1 cellular context compared by ENCODE assay signal in the genomic region with DNA sequence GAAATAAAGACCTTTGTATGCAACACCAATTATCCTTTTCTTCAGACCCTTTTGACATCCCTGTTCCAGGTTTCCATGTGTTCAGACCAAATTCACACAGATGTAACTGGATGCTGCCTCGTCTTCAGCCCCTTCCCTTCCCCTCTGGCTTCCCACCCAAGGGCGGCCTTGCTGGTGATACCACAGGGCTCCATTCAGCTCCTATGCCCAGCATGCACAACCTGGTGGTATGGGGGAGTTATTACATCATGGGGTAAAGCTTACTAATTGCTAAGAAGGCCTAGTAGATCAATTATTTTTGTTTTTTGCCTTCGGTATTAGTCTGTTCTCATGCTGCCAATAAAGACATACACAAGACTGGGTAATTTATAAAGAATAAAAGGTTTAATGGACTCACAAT.
TF ChIP-seq lines count a peak whose summit lies in the region.

No MANE protein-coding gene starts in this region.

TF ChIP-seq in H1, 55 proteins besides CTCF, POLR2A, EP300 and RAD21 (continued from another document):
- TF ChIP-seq, protein P1, sequence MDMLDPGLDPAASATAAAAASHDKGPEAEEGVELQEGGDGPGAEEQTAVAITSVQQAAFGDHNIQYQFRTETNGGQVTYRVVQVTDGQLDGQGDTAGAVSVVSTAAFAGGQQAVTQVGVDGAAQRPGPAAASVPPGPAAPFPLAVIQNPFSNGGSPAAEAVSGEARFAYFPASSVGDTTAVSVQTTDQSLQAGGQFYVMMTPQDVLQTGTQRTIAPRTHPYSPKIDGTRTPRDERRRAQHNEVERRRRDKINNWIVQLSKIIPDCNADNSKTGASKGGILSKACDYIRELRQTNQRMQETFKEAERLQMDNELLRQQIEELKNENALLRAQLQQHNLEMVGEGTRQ (IDR thresholded peaks at IDR 0.05; ENCODE audit: low read length), result no peak
- TF ChIP-seq TAF1 (IDR thresholded peaks at IDR 0.05; ENCODE audit: low read depth, low read length), result no peak
- no peak for TF ChIP-seq SP2 (IDR thresholded peaks at IDR 0.05; ENCODE audit: low read length)
- TF ChIP-seq SUZ12 (IDR thresholded peaks at IDR 0.05; ENCODE audit: low read length), result no peak
- no peak for TF ChIP-seq JUND (IDR thresholded peaks at IDR 0.05; ENCODE audit: low read length)
- TF ChIP-seq KDM1A (IDR thresholded peaks at IDR 0.05; ENCODE audit: borderline replicate concordance, low read length), result no peak
- TF ChIP-seq RXRA (IDR thresholded peaks at IDR 0.05; ENCODE audit: insufficient read depth, low read depth, low read length), result no peak
- no peak for TF ChIP-seq RNF2 (IDR thresholded peaks at IDR 0.05; ENCODE audit: borderline replicate concordance, low read depth, low read length, missing control alignments, poor library complexity, severe bottlenecking)
